18 cellular contexts compared by ENCODE assay signal in the genomic region with DNA sequence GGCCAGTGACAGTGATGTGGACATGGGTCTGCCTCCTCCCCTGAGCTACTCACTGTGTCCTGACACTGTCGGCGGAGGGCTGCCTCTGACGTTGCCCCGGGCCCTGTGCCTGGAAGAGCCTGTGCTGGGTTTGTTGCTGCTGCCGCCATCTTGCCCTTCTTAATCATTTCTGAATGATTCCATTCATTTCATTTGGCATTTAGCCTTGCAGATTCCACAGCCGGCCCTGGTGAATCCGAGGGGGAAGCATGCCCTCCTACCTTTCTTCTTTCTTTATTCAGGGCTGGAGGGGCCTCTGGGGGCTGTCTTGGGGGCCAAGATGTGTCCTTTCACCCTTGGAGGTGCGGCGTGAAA.
"Had no signal": no experiment of that assay in that cellular context is flagged by ENCODE, and none has a peak within 500 bp of the region (broad histone marks: within the 10 kb centered on the region; RNA-seq: fewer than 3 reads in every experiment).

No MANE protein-coding gene starts in this region.

- H3K27me3 ChIP-seq: adrenal gland, body of pancreas, SJSA1, thyroid gland had no signal

- H3K4me2 ChIP-seq: smooth muscle cell had no signal

- H3K36me3 ChIP-seq: adrenal gland, lower lobe of right lung, SJSA1, thyroid gland had no signal

- H3K4me1 ChIP-seq: adrenal gland, body of pancreas, lower lobe of right lung, SJSA1, thyroid gland had no signal

- H3K4me3 ChIP-seq: adrenal gland, body of pancreas, coronary artery, lower lobe of right lung, SJSA1, smooth muscle cell, thyroid gland had no signal

- ATAC-seq: activated naive CD4-positive, alpha-beta T cell treated with anti-CD3 and anti-CD28 coated beads, Interleukin-2, amount 50 U/mL, for 72 hours; body of pancreas; lower lobe of right lung; sciatic nerve; stimulated activated memory B cell treated with anti-CD40 and anti-IgM and Interleukin-4, amounts not matched to agents 10 μg/mL and 1 μg/mL and 100 μg/mL, for 72 hours had no signal

- DNase-seq: activated CD4-positive, alpha-beta T cell treated with anti-CD3 and anti-CD28 coated beads for 1 hour; activated gamma-delta T cell treated with Interleukin-2 at 50 U/mL for 16 hours; body of pancreas; central memory CD4-positive, alpha-beta T cell; erythroblast; foreskin melanocyte; lower lobe of right lung; stimulated activated CD4-positive, alpha-beta T cell treated with anti-CD3 and anti-CD28 coated beads, Interleukin-4, amount 100 ng/mL, for 4 hours; T-helper 2 cell; thyroid gland; WERI-Rb-1 had no signal

- H3K9me3 ChIP-seq: adrenal gland, body of pancreas, SJSA1, thyroid gland had no signal

- H3K27ac ChIP-seq: adrenal gland, body of pancreas, coronary artery, lower lobe of right lung, SJSA1, thyroid gland, WERI-Rb-1 had no signal
